Comparison of ENCODE assay signal across 8 cellular contexts in genomic region chr3:42179110-42179725, GRCh38.
DNase-seq lines count a peak whose midpoint lies in the region; TF ChIP-seq lines count a peak whose summit lies in the region.

No MANE protein-coding gene starts in this region.

- peaks cover 0 to 3% of the 10 kb centered on the region in 2 donors for H3K36me3 ChIP-seq in ascending aorta

- H3K27me3 ChIP-seq in ascending aorta = no peaks in the 10 kb centered on the region

- no peaks in the 10 kb centered on the region for H3K9me3 ChIP-seq in ascending aorta

- H3K27ac ChIP-seq in ascending aorta = peak overlapping the region; percentile 13 to 33

- DNase-seq in AG08395 (ENCODE audit: low spot score) = peak; percentile 92
- peak; percentile 82 for DNase-seq in HS-27A (ENCODE audit: low read depth)
- peak in 1 of 2 donors; percentile 73 for DNase-seq in ascending aorta (ENCODE audit: low spot score in 2 of 2)
- peak; percentile 57 for DNase-seq in iPS DF 19.7 (ENCODE audit: low read depth, low spot score)
- peak; percentile 9 for DNase-seq in stimulated activated CD4-positive, alpha-beta T cell treated with anti-CD3 and anti-CD28 coated beads, Interleukin-4, amount 100 ng/mL, for 24 hours
- no peak for DNase-seq in NOMO-1 treated with dmso at 0.1 percent for 144 hours (lab: John Stamatoyannopoulos, UW; ENCODE audit: unreplicated experiment)
- DNase-seq in GM13977 (ENCODE audit: low spot score) = no peak
- no peak for DNase-seq in COLO668 (lab: John Stamatoyannopoulos, UW; ENCODE audit: unreplicated experiment)

- in situ Hi-C loops in GM13977 (cut with MboI; ENCODE audit: low pct_unique_long_range_greater_than_20kb, low sequenced_read_pairs, unreplicated experiment) = no loop called here

- H3K4me1 ChIP-seq in ascending aorta = peaks cover 0 to 11% of the 10 kb centered on the region in 2 donors

- intact Hi-C loops in ascending aorta (cut with DNase I) = no loop called here

- no peak for TF ChIP-seq CTCF in ascending aorta (IDR thresholded peaks at IDR 0.05)
- no peak for TF ChIP-seq CTCF in GM13977 (IDR thresholded peaks at IDR 0.05; ENCODE audit: extremely low read depth, insufficient read depth, missing control alignments)

- H3K4me3 ChIP-seq in ascending aorta = no peak overlapping the region

Comparison
In these comparisons a context has a peak if more than half of its experiments do, and no peak if none do; other contexts are left out.
1. DNase-seq: peak in AG08395 (single experiment), HS-27A (single experiment), iPS DF 19.7 (single experiment) and stimulated activated CD4-positive, alpha-beta T cell treated with anti-CD3 and anti-CD28 coated beads, Interleukin-4, amount 100 ng/mL, for 24 hours (single experiment); none in NOMO-1 treated with dmso at 0.1 percent for 144 hours (single experiment), GM13977 (single experiment) and COLO668 (single experiment).